In the genomic region with DNA sequence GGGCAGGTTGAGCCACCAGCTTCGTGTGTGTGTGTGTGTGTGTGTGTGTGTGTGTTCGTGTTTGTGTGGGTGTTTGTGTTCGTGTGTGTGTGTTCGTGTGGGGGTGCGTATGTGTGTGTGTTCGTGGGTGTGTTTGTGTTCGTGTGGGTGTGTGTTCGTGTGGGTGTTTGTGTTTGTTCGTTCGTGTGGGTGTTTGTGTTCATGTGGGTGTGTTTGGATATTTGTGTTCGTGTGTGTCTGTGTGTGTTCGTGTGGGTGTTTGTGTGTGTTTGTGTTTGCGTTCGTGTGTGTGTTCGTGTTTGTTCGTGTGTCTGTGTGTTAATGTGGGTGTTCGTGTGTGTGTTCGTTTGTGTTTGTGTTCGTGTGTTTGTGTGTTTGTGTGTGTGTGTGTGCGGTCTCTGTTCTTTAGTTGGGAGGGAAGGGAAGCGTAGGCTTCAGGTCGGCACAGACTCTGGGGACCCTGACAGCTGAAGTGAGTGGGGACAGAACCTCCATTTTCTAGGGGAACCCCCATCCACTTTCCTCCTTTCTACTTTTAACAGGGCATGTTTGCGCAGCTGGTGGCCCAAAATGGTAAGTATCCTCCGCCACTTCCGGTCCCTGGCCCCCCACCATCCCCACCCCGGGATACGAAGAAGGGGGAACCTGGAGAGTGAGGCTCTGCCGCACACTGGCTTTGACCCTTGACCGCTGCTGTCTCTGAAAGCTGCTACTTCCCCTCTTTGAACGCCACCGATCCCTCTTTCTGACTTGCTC, we compare ENCODE assay signal across 8 cellular contexts. TPM values are rescaled to one million over a fixed set of nuclear protein-coding genes. Genes with fewer than 3 reads are reported as not detected.
DNase-seq lines count a peak whose midpoint lies in the region; ATAC-seq and TF ChIP-seq lines count a peak whose summit lies in the region.

No MANE protein-coding gene starts in this region.

- peaks cover 36% of the 10 kb centered on the region for H3K27me3 Mint-ChIP-seq in activated CD4-positive, alpha-beta T cell treated with anti-CD3 and anti-CD28 coated beads, Interleukin-2, amount 10 ng/mL, durations not matched to agents 24 days and 14 days
- H3K27me3 Mint-ChIP-seq in stimulated activated naive CD8-positive, alpha-beta T cell treated with anti-CD3 and anti-CD28 coated beads, Interleukin-15, Interleukin-2, amounts not matched to agents 100 ng/mL and 50 ng/mL, for 24 hours: peaks cover 35% of the 10 kb centered on the region

- intact Hi-C loops in activated CD4-positive, alpha-beta T cell treated with anti-CD3 and anti-CD28 coated beads, Interleukin-2, amount 10 ng/mL, durations not matched to agents 24 days and 14 days (cut with micrococcal nuclease): loop anchor here (5.0 kb wide), 1 partner anchor 205 kb away; a partner anchor contains a TSS

- CTCF ChIA-PET in RWPE1 (lab: Yijun Ruan, JAX): interaction anchor here (0.7 kb wide), 1 partner anchor 59 kb away, joined by 3 read pairs; no protein-coding TSS in a partner anchor

- no peak for TF ChIP-seq CTCF in RWPE1 (conservative IDR thresholded peaks at IDR 0.05; ENCODE audit: low read depth)
- no peak for TF ChIP-seq CTCF in epithelial cell of proximal tubule (conservative IDR thresholded peaks at IDR 0.05; ENCODE audit: low read depth, low read length)

- DNase-seq in activated CD4-positive, alpha-beta T cell treated with anti-CD3 and anti-CD28 coated beads, Interleukin-2, amount 10 ng/mL, durations not matched to agents 24 days and 14 days: peak; percentile 74
- no peak for DNase-seq in activated CD4-positive, alpha-beta T cell treated with anti-CD3 and anti-CD28 coated beads, Interleukin-2, amount 50 U/mL, for 48 hours
- DNase-seq in RWPE1 (ENCODE audit: low spot score) (no peak), epithelial cell of proximal tubule (ENCODE audit: low read depth) (no peak), NCI-H1092 (lab: John Stamatoyannopoulos, UW) (no peak)

- peaks cover 7% of the 10 kb centered on the region for H3K9me3 Mint-ChIP-seq in activated CD4-positive, alpha-beta T cell treated with anti-CD3 and anti-CD28 coated beads, Interleukin-2, amount 10 ng/mL, durations not matched to agents 24 days and 14 days
- H3K9me3 Mint-ChIP-seq in stimulated activated naive CD8-positive, alpha-beta T cell treated with anti-CD3 and anti-CD28 coated beads, Interleukin-15, Interleukin-2, amounts not matched to agents 100 ng/mL and 50 ng/mL, for 24 hours: no peaks in the 10 kb centered on the region

- peak overlapping the region; percentile 58 for H3K27ac Mint-ChIP-seq in activated CD4-positive, alpha-beta T cell treated with anti-CD3 and anti-CD28 coated beads, Interleukin-2, amount 10 ng/mL, durations not matched to agents 24 days and 14 days
- H3K27ac Mint-ChIP-seq in stimulated activated naive CD8-positive, alpha-beta T cell treated with anti-CD3 and anti-CD28 coated beads, Interleukin-15, Interleukin-2, amounts not matched to agents 100 ng/mL and 50 ng/mL, for 24 hours: peak overlapping the region; percentile 89

- peak overlapping the region; percentile 87 for H3K4me3 Mint-ChIP-seq in activated CD4-positive, alpha-beta T cell treated with anti-CD3 and anti-CD28 coated beads, Interleukin-2, amount 10 ng/mL, durations not matched to agents 24 days and 14 days
- peak overlapping the region; percentile 88 for H3K4me3 Mint-ChIP-seq in stimulated activated naive CD8-positive, alpha-beta T cell treated with anti-CD3 and anti-CD28 coated beads, Interleukin-15, Interleukin-2, amounts not matched to agents 100 ng/mL and 50 ng/mL, for 24 hours

- peak overlapping the region; percentile 96 for H3K4me3 ChIP-seq in epithelial cell of proximal tubule (ENCODE audit: low read depth, low read length)

- ATAC-seq in GM18502 (IDR thresholded peaks at IDR 0.05; ENCODE audit: poor library complexity, unreplicated experiment) (no peak), GM21825 (IDR thresholded peaks at IDR 0.05; ENCODE audit: unreplicated experiment) (no peak)

- peak overlapping the region; percentile 71 for H3K27ac ChIP-seq in RWPE1

- POLR2A ChIA-PET in RWPE1 (lab: Yijun Ruan, JAX; ENCODE audit: low non-redundant PET): interaction anchor here (0.6 kb wide), 1 partner anchor 9 kb away, joined by 9 read pairs; no protein-coding TSS in a partner anchor

- peaks cover 23% of the 10 kb centered on the region for H3K36me3 Mint-ChIP-seq in activated CD4-positive, alpha-beta T cell treated with anti-CD3 and anti-CD28 coated beads, Interleukin-2, amount 10 ng/mL, durations not matched to agents 24 days and 14 days (ENCODE audit: low read depth)
- peaks cover 14% of the 10 kb centered on the region for H3K36me3 Mint-ChIP-seq in stimulated activated naive CD8-positive, alpha-beta T cell treated with anti-CD3 and anti-CD28 coated beads, Interleukin-15, Interleukin-2, amounts not matched to agents 100 ng/mL and 50 ng/mL, for 24 hours (ENCODE audit: low read depth)

- H3K4me1 Mint-ChIP-seq in activated CD4-positive, alpha-beta T cell treated with anti-CD3 and anti-CD28 coated beads, Interleukin-2, amount 10 ng/mL, durations not matched to agents 24 days and 14 days: peaks cover 45% of the 10 kb centered on the region
- peaks cover 55% of the 10 kb centered on the region for H3K4me1 Mint-ChIP-seq in stimulated activated naive CD8-positive, alpha-beta T cell treated with anti-CD3 and anti-CD28 coated beads, Interleukin-15, Interleukin-2, amounts not matched to agents 100 ng/mL and 50 ng/mL, for 24 hours (ENCODE audit: low read depth)

RNA-seq across cellular contexts. Expression of a gene that starts 1.6 kb away (rescaled TPM):
- total RNA-seq in activated CD4-positive, alpha-beta T cell treated with anti-CD3 and anti-CD28 coated beads, Interleukin-2, amount 10 ng/mL, durations not matched to agents 24 days and 14 days: 6.1 and 6.4 TPM in 2 replicates
- total RNA-seq in epithelial cell of proximal tubule: 12.5 and 18.1 TPM in 2 replicates

RNA-seq across cellular contexts. Expression of a gene that starts 30.3 kb away (rescaled TPM):
- total RNA-seq in activated CD4-positive, alpha-beta T cell treated with anti-CD3 and anti-CD28 coated beads, Interleukin-2, amount 10 ng/mL, durations not matched to agents 24 days and 14 days: 2.8 and 3.3 TPM in 2 replicates
- total RNA-seq in epithelial cell of proximal tubule: 0.72 and 3.1 TPM in 2 replicates

RNA-seq across cellular contexts. Expression of a gene that starts 50.8 kb away (rescaled TPM):
- 63.7 and 67.6 TPM in 2 replicates for total RNA-seq in activated CD4-positive, alpha-beta T cell treated with anti-CD3 and anti-CD28 coated beads, Interleukin-2, amount 10 ng/mL, durations not matched to agents 24 days and 14 days
- 0.94 and 4.4 TPM in 2 replicates for total RNA-seq in epithelial cell of proximal tubule

RNA-seq across cellular contexts. Expression of a gene that starts 58.5 kb away (rescaled TPM):
- 46.8 and 47.4 TPM in 2 replicates for total RNA-seq in activated CD4-positive, alpha-beta T cell treated with anti-CD3 and anti-CD28 coated beads, Interleukin-2, amount 10 ng/mL, durations not matched to agents 24 days and 14 days
- 6.8 and 9.7 TPM in 2 replicates for total RNA-seq in epithelial cell of proximal tubule

Comparison
In these comparisons a context has a peak if more than half of its experiments do, and no peak if none do; other contexts are left out.
1. RNA of a gene that starts 50.8 kb away (total RNA-seq): 63.7 to 67.6 TPM in activated CD4-positive, alpha-beta T cell treated with anti-CD3 and anti-CD28 coated beads, Interleukin-2, amount 10 ng/mL, durations not matched to agents 24 days and 14 days; 0.94 to 4.4 TPM in epithelial cell of proximal tubule; every median in the first group is over 10 times any median in the second.